8 cellular contexts compared by ENCODE assay signal in the genomic region with DNA sequence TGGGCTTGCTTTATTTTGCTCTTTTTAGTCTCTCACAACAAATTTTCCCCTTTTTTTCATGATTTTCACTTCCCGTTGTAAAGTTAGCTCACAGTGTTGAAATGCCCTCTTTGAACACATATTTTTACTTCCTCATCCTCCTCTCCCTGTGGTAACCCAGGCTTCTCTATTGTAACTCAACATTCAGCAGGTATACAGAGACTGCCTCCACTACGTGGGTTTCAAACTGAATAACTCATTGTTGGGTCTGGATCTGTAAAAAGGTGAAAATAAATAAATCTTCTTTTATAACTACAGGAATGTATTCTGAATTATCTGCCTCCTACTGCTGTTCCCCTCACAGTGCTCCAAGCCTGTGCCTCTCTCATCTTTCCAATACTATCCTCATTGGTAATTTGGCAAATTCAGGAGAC.
DNase-seq lines count a peak whose midpoint lies in the region; TF ChIP-seq lines count a peak whose summit lies in the region.

No MANE protein-coding gene starts in this region.

- TF ChIP-seq CTCF in fibroblast of mammary gland (conservative IDR thresholded peaks at IDR 0.05; ENCODE audit: control insufficient read depth, insufficient read depth, low read depth, low read length) (no peak), type B pancreatic cell (conservative IDR thresholded peaks at IDR 0.05) (no peak)

- no peak for DNase-seq in activated naive CD4-positive, alpha-beta T cell treated with anti-CD3 and anti-CD28 coated beads, Interleukin-2, amount 50 U/mL, for 16 hours
- DNase-seq in OCI-M1 (lab: John Stamatoyannopoulos, UW): peak; percentile 82
- no peak for DNase-seq in fibroblast of mammary gland (ENCODE audit: low read depth)
- no peak for DNase-seq in type B pancreatic cell (ENCODE audit: extremely low spot score, unreplicated experiment)
- DNase-seq in COLO829 (ENCODE audit: low spot score): no peak
- DNase-seq in NK-92 treated with Interleukin-12 subunit alpha and Interleukin-12 subunit beta, amount 100 ng/mL, for 24 hours (lab: John Stamatoyannopoulos, UW): no peak
- DNase-seq in stimulated activated CD4-positive, alpha-beta T cell treated with anti-CD3 and anti-CD28 coated beads, Interleukin-1b, Interleukin-23, amount 100 ng/mL, for 48 hours: no peak

- H3K9me3 Mint-ChIP-seq in activated naive CD4-positive, alpha-beta T cell treated with anti-CD3 and anti-CD28 coated beads, Interleukin-2, amount 50 U/mL, for 24 hours: no peaks in the 10 kb centered on the region
- no peaks in the 10 kb centered on the region for H3K9me3 Mint-ChIP-seq in type B pancreatic cell

- H3K4me1 Mint-ChIP-seq in activated naive CD4-positive, alpha-beta T cell treated with anti-CD3 and anti-CD28 coated beads, Interleukin-2, amount 50 U/mL, for 24 hours: peaks cover 63% of the 10 kb centered on the region
- H3K4me1 Mint-ChIP-seq in type B pancreatic cell (ENCODE audit: unreplicated experiment): peaks cover 12% of the 10 kb centered on the region

- H3K27ac Mint-ChIP-seq in activated naive CD4-positive, alpha-beta T cell treated with anti-CD3 and anti-CD28 coated beads, Interleukin-2, amount 50 U/mL, for 24 hours: peak overlapping the region; percentile 86
- H3K27ac Mint-ChIP-seq in type B pancreatic cell: peak overlapping the region; percentile 1

- H3K4me3 ChIP-seq in fibroblast of mammary gland (ENCODE audit: control insufficient read depth, low read depth, low read length): peak overlapping the region; percentile 3

- H3K4me3 Mint-ChIP-seq in activated naive CD4-positive, alpha-beta T cell treated with anti-CD3 and anti-CD28 coated beads, Interleukin-2, amount 50 U/mL, for 24 hours: peak overlapping the region; percentile 70
- no peak overlapping the region for H3K4me3 Mint-ChIP-seq in type B pancreatic cell

- H3K27me3 Mint-ChIP-seq in activated naive CD4-positive, alpha-beta T cell treated with anti-CD3 and anti-CD28 coated beads, Interleukin-2, amount 50 U/mL, for 24 hours: no peaks in the 10 kb centered on the region
- peaks cover 51% of the 10 kb centered on the region for H3K27me3 Mint-ChIP-seq in type B pancreatic cell

- peaks cover 35% of the 10 kb centered on the region for H3K36me3 Mint-ChIP-seq in activated naive CD4-positive, alpha-beta T cell treated with anti-CD3 and anti-CD28 coated beads, Interleukin-2, amount 50 U/mL, for 24 hours
- peaks cover 8% of the 10 kb centered on the region for H3K36me3 Mint-ChIP-seq in type B pancreatic cell
